In genomic region chr12:130632582-130633174, GRCh38 we compare ENCODE assay signal across 16 cellular contexts.
DNase-seq lines count a peak whose midpoint lies in the region; ATAC-seq and TF ChIP-seq lines count a peak whose summit lies in the region.
"Had no signal": no experiment of that assay in that cellular context is flagged by ENCODE, and none has a peak within 500 bp of the region (broad histone marks: within the 10 kb centered on the region; RNA-seq: fewer than 3 reads in every experiment).

No MANE protein-coding gene starts in this region.

- no peak for TF ChIP-seq POLR2A in ovary (IDR thresholded peaks at IDR 0.05)

- H3K4me2 ChIP-seq in mesendoderm (ENCODE audit: low read length): no peak overlapping the region

- H2AK5ac ChIP-seq in mesendoderm (ENCODE audit: low read length): no peak overlapping the region

- H3K27me3 ChIP-seq in mesendoderm (ENCODE audit: insufficient read depth, low read length, poor library complexity): no peaks in the 10 kb centered on the region
- H3K27me3 ChIP-seq in ovary: no peaks in the 10 kb centered on the region
- H3K27me3 ChIP-seq: neural progenitor cell, suprapubic skin had no signal

- TF ChIP-seq EP300 in ovary (IDR thresholded peaks at IDR 0.05): no peak

- WGBS in mesendoderm (ENCODE audit: extremely low coverage, insufficient coverage, low lambda C conversion rate): no CpG with 5 or more reads among the region's 11 CpGs
- 43 to 47% (median 45%) methylated on average over 11 of the region's 11 CpGs for WGBS in ovary, 3 donors

- no peaks in the 10 kb centered on the region for H3K79me1 ChIP-seq in mesendoderm (ENCODE audit: low read length)

- H4K5ac ChIP-seq in mesendoderm (ENCODE audit: low read length): no peak overlapping the region

- H3K36me3 ChIP-seq in mucosa of descending colon (ENCODE audit: low read depth) (no peaks in the 10 kb centered on the region), mesendoderm (ENCODE audit: control insufficient read depth, insufficient read depth, low read length) (no peaks in the 10 kb centered on the region), ovary (no peaks in the 10 kb centered on the region)
- H3K36me3 ChIP-seq: gastroesophageal sphincter, neural progenitor cell, suprapubic skin had no signal

- no peaks in the 10 kb centered on the region for H3K4me1 ChIP-seq in mucosa of descending colon (ENCODE audit: low read depth)
- H3K4me1 ChIP-seq in mesendoderm (ENCODE audit: control insufficient read depth, low read depth, low read length): peaks cover 2% of the 10 kb centered on the region
- H3K4me1 ChIP-seq in ovary (ENCODE audit: insufficient read depth): no peaks in the 10 kb centered on the region
- H3K4me1 ChIP-seq: gastroesophageal sphincter, suprapubic skin had no signal

- no peak for TF ChIP-seq CTCF in mucosa of descending colon (IDR thresholded peaks at IDR 0.05)
- no peak for TF ChIP-seq CTCF in ovary (IDR thresholded peaks at IDR 0.05)

- H2BK120ac ChIP-seq in mesendoderm (ENCODE audit: low read depth, low read length): no peak overlapping the region

- H3K4me3 ChIP-seq in mucosa of descending colon: no peak overlapping the region
- no peak overlapping the region for H3K4me3 ChIP-seq in mesendoderm (ENCODE audit: low read length)
- H3K4me3 ChIP-seq in ovary: no peak overlapping the region
- H3K4me3 ChIP-seq: gastroesophageal sphincter, suprapubic skin had no signal

- no peak overlapping the region for H3K56ac ChIP-seq in mesendoderm (ENCODE audit: low read length)

- no peak overlapping the region for H2BK5ac ChIP-seq in mesendoderm (ENCODE audit: low read length)

- H2BK15ac ChIP-seq in mesendoderm (replicated peaks; ENCODE audit: low read depth): no peak overlapping the region

- H3K9me3 ChIP-seq in mucosa of descending colon (no peaks in the 10 kb centered on the region), ovary (no peaks in the 10 kb centered on the region)
- H3K9me3 ChIP-seq: gastroesophageal sphincter, suprapubic skin had no signal

- H3K79me2 ChIP-seq in mesendoderm (ENCODE audit: control insufficient read depth, insufficient read depth, low read length): no peaks in the 10 kb centered on the region

- H3K9ac ChIP-seq in mesendoderm (ENCODE audit: low read length): no peak overlapping the region
- H3K9ac ChIP-seq: neural progenitor cell had no signal

- H3K18ac ChIP-seq in mesendoderm (ENCODE audit: low read length): no peak overlapping the region

- H3K23ac ChIP-seq in mesendoderm (ENCODE audit: low read length): no peak overlapping the region

- peak; percentile 75 for DNase-seq in DMS79 (lab: John Stamatoyannopoulos, UW)
- peak; percentile 34 for DNase-seq in NCI-H1694 treated with DMSO at 0.1 percent for 48 hours (lab: John Stamatoyannopoulos, UW)
- DNase-seq in NCI-H748 (lab: John Stamatoyannopoulos, UW; ENCODE audit: unreplicated experiment): peak; percentile 95
- peak in 1 of 3 donors; percentile 58 for DNase-seq in mucosa of descending colon
- no peak for DNase-seq in mesendoderm
- DNase-seq in ovary: no peak
- DNase-seq: activated CD4-positive, CD25-positive, alpha-beta regulatory T cell; aorta; mammary epithelial cell; right cardiac atrium had no signal

- ATAC-seq in mucosa of descending colon (peak; percentile 80), GM19452 (IDR thresholded peaks at IDR 0.05; ENCODE audit: unreplicated experiment) (no peak), HG03139 (IDR thresholded peaks at IDR 0.05; ENCODE audit: unreplicated experiment) (no peak)
- ATAC-seq: gastroesophageal sphincter, right cardiac atrium had no signal

- H3K27ac ChIP-seq in mesendoderm (ENCODE audit: low read depth, low read length): no peak overlapping the region
- no peak overlapping the region for H3K27ac ChIP-seq in ovary
- H3K27ac ChIP-seq: epithelial cell of prostate, gastroesophageal sphincter, neural progenitor cell, suprapubic skin had no signal

- H3K4ac ChIP-seq in mesendoderm (ENCODE audit: low read depth, low read length): no peak overlapping the region

- no peak overlapping the region for H4K8ac ChIP-seq in mesendoderm (ENCODE audit: low read depth, low read length)

- intact Hi-C loops in mucosa of descending colon (cut with DNase I, micrococcal nuclease): no loop called here
- intact Hi-C loops in ovary (cut with DNase I): no loop called here

Comparison
In these comparisons a context has a peak if more than half of its experiments do, and no peak if none do; other contexts are left out.
1. DNase-seq: peak in DMS79 (single experiment), NCI-H1694 treated with DMSO at 0.1 percent for 48 hours (single experiment) and NCI-H748 (single experiment); none in mesendoderm (single experiment) and ovary (0 of 5).